1 cellular context compared by ENCODE assay signal in genomic region chr11:57764972-57765371, GRCh38.
TF ChIP-seq lines count a peak whose summit lies in the region.

No MANE protein-coding gene starts in this region.

TF ChIP-seq in H1, 55 proteins besides CTCF, POLR2A, EP300 and RAD21:
- no peak for TF ChIP-seq CBX8 (IDR thresholded peaks at IDR 0.05; ENCODE audit: borderline replicate concordance, low read depth, low read length)
- TF ChIP-seq SP4 (IDR thresholded peaks at IDR 0.05; ENCODE audit: low read length): no peak
- no peak for TF ChIP-seq HDAC6 (IDR thresholded peaks at IDR 0.05; ENCODE audit: low read depth, low read length)
- TF ChIP-seq CHD1 (IDR thresholded peaks at IDR 0.05; ENCODE audit: low read depth, low read length): no peak
- TF ChIP-seq SP1 (IDR thresholded peaks at IDR 0.05; ENCODE audit: low read depth, low read length): no peak
- TF ChIP-seq TAF1 (IDR thresholded peaks at IDR 0.05; ENCODE audit: low read depth, low read length): no peak
- no peak for TF ChIP-seq NANOG (IDR thresholded peaks at IDR 0.05; ENCODE audit: insufficient read depth, low read depth, low read length, poor library complexity, severe bottlenecking)
- no peak for TF ChIP-seq PHF8 (conservative IDR thresholded peaks at IDR 0.05; ENCODE audit: low read depth, low read length)
- TF ChIP-seq TEAD4 (IDR thresholded peaks at IDR 0.05; ENCODE audit: low read depth, low read length): no peak
- no peak for TF ChIP-seq ZNF274 (IDR thresholded peaks at IDR 0.05; ENCODE audit: borderline replicate concordance, extremely low read depth, low read length)
- no peak for TF ChIP-seq SAP30 (IDR thresholded peaks at IDR 0.05; ENCODE audit: insufficient read depth, insufficient replicate concordance, low read length)
- TF ChIP-seq POU5F1 (IDR thresholded peaks at IDR 0.05; ENCODE audit: low read depth, low read length): no peak
- TF ChIP-seq BACH1 (IDR thresholded peaks at IDR 0.05; ENCODE audit: low read length): no peak
- TF ChIP-seq SRF (IDR thresholded peaks at IDR 0.05; ENCODE audit: low read depth, low read length): no peak
- no peak for TF ChIP-seq RXRA (IDR thresholded peaks at IDR 0.05; ENCODE audit: insufficient read depth, low read depth, low read length)
